ENCODE assay signal across 27 cellular contexts in genomic region chr11:33273656-33274055, GRCh38. TPM values are rescaled to one million over a fixed set of nuclear protein-coding genes. Genes with fewer than 3 reads are reported as not detected.
DNase-seq lines count a peak whose midpoint lies in the region; ATAC-seq, FAIRE-seq and TF ChIP-seq lines count a peak whose summit lies in the region.
"Had no signal": no experiment of that assay in that cellular context is flagged by ENCODE, and none has a peak within 500 bp of the region (broad histone marks: within the 10 kb centered on the region; RNA-seq: fewer than 3 reads in every experiment).

No MANE protein-coding gene starts in this region.

- no peak for DNase-seq in GM19239 (ENCODE audit: insufficient read length, low spot score)
- DNase-seq in esophagus muscularis mucosa (ENCODE audit: extremely low spot score): no peak
- no peak for DNase-seq in SKM-1 (lab: John Stamatoyannopoulos, UW; ENCODE audit: unreplicated experiment)
- no peak for DNase-seq in breast epithelium (ENCODE audit: low spot score in 2 of 2)
- DNase-seq: activated CD8-positive, alpha-beta T cell treated with anti-CD3 and anti-CD28 coated beads, Interleukin-2, amount 10 ng/mL, durations not matched to agents 7 days and 5 days; activated naive CD4-positive, alpha-beta T cell treated with Interleukin-2 at 50 U/mL for 16 hours; activated T-cell treated with anti-CD3 and anti-CD28 coated beads, Interleukin-2, amount 50 U/mL, for 24 hours; amniotic stem cell; CD4-positive, CD25-positive, alpha-beta regulatory T cell; DMS 273 treated with DMSO at 0.1 percent for 48 hours; H9; immature natural killer cell; lower lobe of right lung; NCI-H1092; NCI-H2029; NCI-H345; NCI-H82; OCI-M1; stimulated activated CD4-positive, alpha-beta T cell treated with anti-CD3 and anti-CD28 coated beads, Interleukin-2, amount 100 ng/mL, for 48 hours; stimulated activated naive CD4-positive, alpha-beta T cell treated with Interleukin-2 at 50 U/mL for 16 hours; tibial artery had no signal

- intact Hi-C loops in esophagus muscularis mucosa (cut with DNase I): no loop called here
- intact Hi-C loops in breast epithelium (cut with DNase I; ENCODE audit: low total_unique reads): no loop called here

- H3K4me3 ChIP-seq in esophagus muscularis mucosa (no peak overlapping the region), skeletal muscle tissue (ENCODE audit: low read length in 3 of 3) (no peak overlapping the region), breast epithelium (no peak overlapping the region)
- H3K4me3 ChIP-seq: lower lobe of right lung, tibial artery had no signal

- no peak overlapping the region for H3K9ac ChIP-seq in skeletal muscle tissue (ENCODE audit: low read depth in 1 of 3, low read length in 3 of 3)

- H3K27me3 ChIP-seq in esophagus muscularis mucosa: no peaks in the 10 kb centered on the region
- H3K27me3 ChIP-seq in skeletal muscle tissue (ENCODE audit: control insufficient read depth in 3 of 3, insufficient read depth in 3 of 3, low read length in 3 of 3): no peaks in the 10 kb centered on the region
- H3K27me3 ChIP-seq in breast epithelium: no peaks in the 10 kb centered on the region
- H3K27me3 ChIP-seq: tibial artery had no signal

- TF ChIP-seq CTCF in esophagus muscularis mucosa (IDR thresholded peaks at IDR 0.05) (no peak), breast epithelium (IDR thresholded peaks at IDR 0.05) (no peak)

- no peak for TF ChIP-seq EP300 in esophagus muscularis mucosa (IDR thresholded peaks at IDR 0.05)

- TF ChIP-seq POLR2A in esophagus muscularis mucosa (IDR thresholded peaks at IDR 0.05; ENCODE audit: low read depth): no peak
- TF ChIP-seq POLR2A in breast epithelium (IDR thresholded peaks at IDR 0.05): no peak

- ATAC-seq in HG02938 (IDR thresholded peaks at IDR 0.05; ENCODE audit: unreplicated experiment) (peak; percentile 51), HG03139 (IDR thresholded peaks at IDR 0.05; ENCODE audit: unreplicated experiment) (no peak), HG03442 (IDR thresholded peaks at IDR 0.05; ENCODE audit: unreplicated experiment) (no peak)
- ATAC-seq: activated CD4-positive, CD25-positive, alpha-beta regulatory T cell treated with anti-CD3 and anti-CD28 coated beads, Interleukin-2, amount 50 U/mL, for 24 hours; activated CD8-positive, alpha-beta T cell treated with anti-CD3 and anti-CD28 coated beads, Interleukin-2, amount 10 ng/mL, durations not matched to agents 7 days and 5 days; lower lobe of right lung had no signal

- H3K27ac ChIP-seq in esophagus muscularis mucosa (replicated peaks in 1 of 4): peak overlapping the region; percentile 36 to 67 (median 50)
- peak overlapping the region; percentile 59 for H3K27ac ChIP-seq in skeletal muscle tissue (ENCODE audit: low read depth, low read length)
- no peak overlapping the region for H3K27ac ChIP-seq in breast epithelium
- H3K27ac ChIP-seq: lower lobe of right lung had no signal

- H3K4me1 ChIP-seq in esophagus muscularis mucosa (peaks cover 65 to 100% (median 91%) of the 10 kb centered on the region in 4 donors), skeletal muscle tissue (ENCODE audit: control insufficient read depth in 3 of 3, insufficient read depth in 3 of 3, low read length in 3 of 3) (peaks cover 14 to 19% (median 15%) of the 10 kb centered on the region in 3 donors), breast epithelium (peaks cover 0 to 4% of the 10 kb centered on the region in 2 donors)

- FAIRE-seq in GM19239 (lab: Jason Lieb, UNC): peak; percentile 80
- FAIRE-seq: bronchial epithelial cell had no signal

- H3K9me3 ChIP-seq in esophagus muscularis mucosa: no peaks in the 10 kb centered on the region
- no peaks in the 10 kb centered on the region for H3K9me3 ChIP-seq in skeletal muscle tissue (ENCODE audit: control insufficient read depth in 3 of 3, low read length in 3 of 3)
- H3K9me3 ChIP-seq in breast epithelium: no peaks in the 10 kb centered on the region
- H3K9me3 ChIP-seq: lower lobe of right lung, tibial artery had no signal

- H3K36me3 ChIP-seq in esophagus muscularis mucosa (no peaks in the 10 kb centered on the region), skeletal muscle tissue (ENCODE audit: control insufficient read depth in 3 of 3, insufficient read depth in 3 of 3, low read length in 3 of 3) (no peaks in the 10 kb centered on the region), breast epithelium (no peaks in the 10 kb centered on the region)
- H3K36me3 ChIP-seq: lower lobe of right lung, tibial artery had no signal

RNA-seq across cellular contexts. Expression of gene HIPK3, which starts 16.5 kb away (rescaled TPM):
- total RNA-seq in esophagus muscularis mucosa: 100 to 1,000 TPM; 244 to 362 (median 344) TPM
- 478 TPM for total RNA-seq in skeletal muscle tissue
- total RNA-seq in breast epithelium: 100 to 1,000 TPM; 200 to 223 (median 202) TPM

Comparison
In these comparisons a context has a peak if more than half of its experiments do, and no peak if none do; other contexts are left out.
1. H3K27ac ChIP-seq: peak in esophagus muscularis mucosa (4 of 4) and skeletal muscle tissue (single experiment); none in breast epithelium (0 of 2).